In the genomic region with DNA sequence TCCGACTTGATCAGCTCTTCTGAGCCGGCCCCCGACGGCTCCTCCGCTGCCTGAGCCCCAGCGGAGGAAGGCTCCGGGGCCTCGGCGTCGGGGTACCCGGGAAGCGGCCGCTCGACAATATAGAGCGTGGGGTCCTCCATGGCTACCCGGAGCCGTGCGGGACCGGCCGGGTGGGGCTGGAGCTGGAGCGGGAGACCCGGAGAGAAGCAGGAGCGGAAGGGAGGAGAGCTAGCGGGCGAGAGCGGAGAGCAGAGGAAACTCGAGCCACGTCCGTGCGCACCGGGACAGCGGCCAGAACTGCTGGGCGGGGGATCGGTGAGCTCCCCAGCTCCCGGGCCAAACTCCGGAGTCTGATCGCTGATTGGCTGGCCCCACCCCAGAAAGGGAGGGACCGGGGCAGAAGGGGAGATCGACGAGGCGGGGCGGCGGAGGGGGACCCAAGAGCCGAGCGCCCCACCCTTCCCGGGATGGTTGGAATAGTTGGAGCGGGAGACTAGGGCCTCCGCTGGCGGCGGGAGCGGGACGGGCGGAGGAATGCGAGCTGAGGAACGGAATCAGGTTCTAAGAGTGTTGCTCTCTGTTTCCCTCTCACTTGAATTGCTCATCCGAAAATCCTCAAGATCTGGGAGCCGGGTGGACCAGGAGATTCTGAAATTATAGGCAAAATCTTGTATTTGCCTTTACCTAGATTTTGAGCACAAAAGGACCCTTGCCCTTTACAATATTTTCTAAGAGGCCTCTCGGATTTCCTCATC, we compare ENCODE assay signal across 8 cellular contexts. TPM values are rescaled to one million over a fixed set of nuclear protein-coding genes. Genes with fewer than 3 reads are reported as not detected.
A peak's percentile ranks its signal among the peaks of the same experiment; 100 is the strongest.
DNase-seq lines count a peak whose midpoint lies in the region; ATAC-seq and TF ChIP-seq lines count a peak whose summit lies in the region.

A gene with protein sequence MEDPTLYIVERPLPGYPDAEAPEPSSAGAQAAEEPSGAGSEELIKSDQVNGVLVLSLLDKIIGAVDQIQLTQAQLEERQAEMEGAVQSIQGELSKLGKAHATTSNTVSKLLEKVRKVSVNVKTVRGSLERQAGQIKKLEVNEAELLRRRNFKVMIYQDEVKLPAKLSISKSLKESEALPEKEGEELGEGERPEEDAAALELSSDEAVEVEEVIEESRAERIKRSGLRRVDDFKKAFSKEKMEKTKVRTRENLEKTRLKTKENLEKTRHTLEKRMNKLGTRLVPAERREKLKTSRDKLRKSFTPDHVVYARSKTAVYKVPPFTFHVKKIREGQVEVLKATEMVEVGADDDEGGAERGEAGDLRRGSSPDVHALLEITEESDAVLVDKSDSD (minus strand): TSS at position 299 of the 755 bp plus-strand sequence. CDS start 159 bp downstream, at position 140.

- H2AFZ ChIP-seq in Karpas-422 (ENCODE audit: low read length), result no peak within 1 kb of the TSS

- H3K27me3 Mint-ChIP-seq in activated T-cell treated with anti-CD3 and anti-CD28 coated beads, Interleukin-2, amount 50 U/mL, for 4 hours (ENCODE audit: low read depth), result peaks cover 32% of the 10 kb centered on the region

- H3K79me2 ChIP-seq in Karpas-422 (ENCODE audit: low read length), result no peaks in the 10 kb centered on the region

- peak within 1 kb of the TSS; percentile 50 for H3K4me3 ChIP-seq in LNCaP clone FGC (ENCODE audit: low read depth, low read length)
- no peak within 1 kb of the TSS for H3K4me3 ChIP-seq in Karpas-422 (ENCODE audit: low read length)

- H3K36me3 Mint-ChIP-seq in activated T-cell treated with anti-CD3 and anti-CD28 coated beads, Interleukin-2, amount 50 U/mL, for 4 hours (ENCODE audit: insufficient read depth), result no peaks in the 10 kb centered on the region

- DNase-seq in ELR (ENCODE audit: low read depth) (peak; percentile 98), LNCaP clone FGC (ENCODE audit: low read depth) (peak; percentile 22), fibroblast of gingiva (ENCODE audit: low read depth) (peak; percentile 99), middle frontal gyrus (ENCODE audit: extremely low spot score, low spot score) (peak; percentile 79), Karpas-422 (no peak)
- no peak for DNase-seq in activated T-cell treated with anti-CD3 and anti-CD28 coated beads, Interleukin-2, amount 50 U/mL, for 4 hours

- H3K9me2 ChIP-seq in Karpas-422 (replicated peaks; ENCODE audit: insufficient read depth, low read length), result no peaks in the 10 kb centered on the region

- TF ChIP-seq CTCF in LNCaP clone FGC (IDR thresholded peaks at IDR 0.05; ENCODE audit: control insufficient read depth, extremely low read depth, insufficient read depth), result no peak

- H3K4me3 Mint-ChIP-seq in activated T-cell treated with anti-CD3 and anti-CD28 coated beads, Interleukin-2, amount 50 U/mL, for 4 hours, result peak within 1 kb of the TSS; percentile 77

- H4K20me1 ChIP-seq in Karpas-422 (ENCODE audit: insufficient read depth, low read depth, low read length), result no peaks in the 10 kb centered on the region

- no peaks in the 10 kb centered on the region for H3K27me3 ChIP-seq in Karpas-422 (ENCODE audit: low read length)

- H3K36me3 ChIP-seq in Karpas-422 (ENCODE audit: insufficient read depth, low read length), result no peaks in the 10 kb centered on the region

- H3K9me3 ChIP-seq in Karpas-422 (ENCODE audit: low read length), result no peaks in the 10 kb centered on the region

- H3K4me2 ChIP-seq in Karpas-422 (ENCODE audit: low read depth, low read length, poor library complexity, severe bottlenecking), result no peak within 1 kb of the TSS

- H3K27ac ChIP-seq in temporal lobe (ENCODE audit: low read depth, low read length) (peak within 1 kb of the TSS; percentile 55), Karpas-422 (ENCODE audit: low read length) (no peak within 1 kb of the TSS)

- no peaks in the 10 kb centered on the region for H3K9me3 Mint-ChIP-seq in activated T-cell treated with anti-CD3 and anti-CD28 coated beads, Interleukin-2, amount 50 U/mL, for 4 hours

- peak; percentile 23 to 35 for ATAC-seq in activated T-cell treated with anti-CD3 and anti-CD28 coated beads, Interleukin-2, amount 50 U/mL, for 4 hours
- no peak for ATAC-seq in HG02588 (IDR thresholded peaks at IDR 0.05; ENCODE audit: unreplicated experiment)

- no peak within 1 kb of the TSS for H3K9ac ChIP-seq in Karpas-422 (ENCODE audit: low read length)

- H3K4me1 ChIP-seq in Karpas-422 (ENCODE audit: low read length), result no peaks in the 10 kb centered on the region

- peaks cover 11% of the 10 kb centered on the region for H3K4me1 Mint-ChIP-seq in activated T-cell treated with anti-CD3 and anti-CD28 coated beads, Interleukin-2, amount 50 U/mL, for 4 hours (ENCODE audit: low read depth)

RNA-seq across cellular contexts. Expression of the gene that starts here (rescaled TPM):
- total RNA-seq in activated T-cell treated with anti-CD3 and anti-CD28 coated beads, Interleukin-2, amount 50 U/mL, for 4 hours, result 1 to 10 TPM in 1 of 3 donors, under 1 TPM in 2; 0.76 to 1.1 (median 0.92) TPM
- total RNA-seq in temporal lobe, result 6.4 TPM
- total RNA-seq in Karpas-422 (2014; rRNA removed; shearing (Covaris generic); ENCODE audit: low replicate concordance), result not detected in 2 replicates

Comparison
In these comparisons a context has a peak if more than half of its experiments do, and no peak if none do; other contexts are left out.
1. DNase-seq: peak in ELR (single experiment), LNCaP clone FGC (single experiment), fibroblast of gingiva (single experiment) and middle frontal gyrus (single experiment); none in activated T-cell treated with anti-CD3 and anti-CD28 coated beads, Interleukin-2, amount 50 U/mL, for 4 hours (single experiment) and Karpas-422 (single experiment).